30 cellular contexts compared by ENCODE assay signal in genomic region chr3:81874738-81875137, GRCh38.
"Had no signal": no experiment of that assay in that cellular context is flagged by ENCODE, and none has a peak within 500 bp of the region (broad histone marks: within the 10 kb centered on the region; RNA-seq: fewer than 3 reads in every experiment).

No MANE protein-coding gene starts in this region.

- ATAC-seq: activated CD4-positive, alpha-beta T cell treated with anti-CD3 and anti-CD28 coated beads for 36 hours; activated T-helper 17 cell treated with anti-CD3 and anti-CD28 coated beads, Interleukin-2, amount 50 U/mL, for 72 hours; body of pancreas; effector memory CD8-positive, alpha-beta T cell; left ventricle myocardium superior; naive thymus-derived CD8-positive, alpha-beta T cell; stimulated activated naive B cell treated with anti-CD40 and anti-IgM and Interleukin-4, amounts not matched to agents 10 μg/mL and 1 μg/mL and 100 μg/mL, for 72 hours; WTC11 had no signal

- H3K9ac ChIP-seq: neural progenitor cell had no signal

- FAIRE-seq: frontal cortex, urothelium cell line had no signal

- H3K9me3 ChIP-seq: adrenal gland, body of pancreas, sigmoid colon, transverse colon had no signal

- H3K9me3 Mint-ChIP-seq: activated T-helper 17 cell treated with anti-CD3 and anti-CD28 coated beads, Interleukin-2, amount 50 U/mL, for 72 hours; stimulated activated naive B cell treated with anti-CD40 and anti-IgM and Interleukin-4, amounts not matched to agents 10 μg/mL and 1 μg/mL and 100 μg/mL, for 72 hours had no signal

- DNase-seq: activated CD4-positive, alpha-beta T cell treated with anti-CD3 and anti-CD28 coated beads for 36 hours; activated CD4-positive, alpha-beta T cell treated with anti-CD3 and anti-CD28 coated beads, Interleukin-2, amount 50 U/mL, for 4 hours; activated CD8-positive, alpha-beta memory T cell treated with anti-CD3 and anti-CD28 coated beads for 24 hours; activated CD8-positive, alpha-beta memory T cell treated with anti-CD3 and anti-CD28 coated beads, Interleukin-2, amount 50 U/mL, for 4 hours; activated naive CD4-positive, alpha-beta T cell; activated T-cell treated with anti-CD3 and anti-CD28 coated beads, Interleukin-2, amount 50 U/mL, for 24 hours; adrenal gland; body of pancreas; caudate nucleus; dorsolateral prefrontal cortex; effector memory CD8-positive, alpha-beta T cell; hypothalamus; left ventricle myocardium superior; mammary epithelial cell; naive thymus-derived CD8-positive, alpha-beta T cell; retina; sigmoid colon; stimulated activated CD4-positive, alpha-beta T cell treated with anti-CD3 and anti-CD28 coated beads, Interleukin-2, amount 100 ng/mL, for 48 hours; stimulated activated CD8-positive, alpha-beta memory T cell treated with anti-CD3 and anti-CD28 coated beads, Interleukin-4, amount 100 ng/mL, for 48 hours; stimulated activated naive B cell treated with anti-CD40 and anti-IgM and Interleukin-4, amounts not matched to agents 10 μg/mL and 1 μg/mL and 100 μg/mL, for 72 hours; T1000; transverse colon had no signal

- H3K36me3 ChIP-seq: adrenal gland, esophagus muscularis mucosa, neural progenitor cell, sigmoid colon, transverse colon had no signal

- H2AFZ ChIP-seq: neural progenitor cell had no signal

- H3K36me3 Mint-ChIP-seq: activated naive CD8-positive, alpha-beta T cell; mesothelial cell of epicardium; neural progenitor cell; stimulated activated naive B cell treated with anti-CD40 and anti-IgM and Interleukin-4, amounts not matched to agents 10 μg/mL and 1 μg/mL and 100 μg/mL, for 72 hours had no signal

- H3K27me3 ChIP-seq: adrenal gland, body of pancreas, dorsolateral prefrontal cortex, esophagus muscularis mucosa, neural progenitor cell, sigmoid colon, transverse colon had no signal

- H3K27me3 Mint-ChIP-seq: effector memory CD8-positive, alpha-beta T cell; stimulated activated naive B cell treated with anti-CD40 and anti-IgM and Interleukin-4, amounts not matched to agents 10 μg/mL and 1 μg/mL and 100 μg/mL, for 72 hours had no signal

- H3K4me3 Mint-ChIP-seq: activated CD4-positive, alpha-beta T cell treated with anti-CD3 and anti-CD28 coated beads for 36 hours; activated naive CD8-positive, alpha-beta T cell; activated T-cell treated with anti-CD3 and anti-CD28 coated beads, Interleukin-2, amount 50 U/mL, for 24 hours; activated T-helper 17 cell treated with anti-CD3 and anti-CD28 coated beads, Interleukin-2, amount 50 U/mL, for 72 hours; effector memory CD8-positive, alpha-beta T cell; mesothelial cell of epicardium; naive thymus-derived CD8-positive, alpha-beta T cell; neural progenitor cell; stimulated activated naive B cell treated with anti-CD40 and anti-IgM and Interleukin-4, amounts not matched to agents 10 μg/mL and 1 μg/mL and 100 μg/mL, for 72 hours; WTC11 had no signal

- H3K27ac Mint-ChIP-seq: activated CD4-positive, alpha-beta T cell treated with anti-CD3 and anti-CD28 coated beads for 36 hours; activated naive CD8-positive, alpha-beta T cell; activated T-cell treated with anti-CD3 and anti-CD28 coated beads, Interleukin-2, amount 50 U/mL, for 24 hours; activated T-helper 17 cell treated with anti-CD3 and anti-CD28 coated beads, Interleukin-2, amount 50 U/mL, for 72 hours; effector memory CD8-positive, alpha-beta T cell; mesothelial cell of epicardium; naive thymus-derived CD8-positive, alpha-beta T cell; neural progenitor cell; stimulated activated naive B cell treated with anti-CD40 and anti-IgM and Interleukin-4, amounts not matched to agents 10 μg/mL and 1 μg/mL and 100 μg/mL, for 72 hours; WTC11 had no signal

- H3K4me3 ChIP-seq: adrenal gland, body of pancreas, dorsolateral prefrontal cortex, esophagus muscularis mucosa, neural progenitor cell, sigmoid colon, transverse colon had no signal

- H3K4me2 ChIP-seq: neural progenitor cell had no signal

- H3K27ac ChIP-seq: adrenal gland, body of pancreas, dorsolateral prefrontal cortex, esophagus muscularis mucosa, neural progenitor cell, sigmoid colon, transverse colon had no signal

- H3K4me1 ChIP-seq: adrenal gland, body of pancreas, esophagus muscularis mucosa, neural progenitor cell, sigmoid colon, transverse colon had no signal

- H3K4me1 Mint-ChIP-seq: activated CD4-positive, alpha-beta T cell treated with anti-CD3 and anti-CD28 coated beads for 36 hours; activated T-helper 17 cell treated with anti-CD3 and anti-CD28 coated beads, Interleukin-2, amount 50 U/mL, for 72 hours; mesothelial cell of epicardium; naive thymus-derived CD8-positive, alpha-beta T cell; neural progenitor cell; stimulated activated naive B cell treated with anti-CD40 and anti-IgM and Interleukin-4, amounts not matched to agents 10 μg/mL and 1 μg/mL and 100 μg/mL, for 72 hours; WTC11 had no signal
